ENCODE assay signal across 9 cellular contexts in genomic region chrX:13167444-13168207, GRCh38.
A peak's percentile ranks its signal among the peaks of the same experiment; 100 is the strongest.
DNase-seq lines count a peak whose midpoint lies in the region; ATAC-seq and TF ChIP-seq lines count a peak whose summit lies in the region.
"Had no signal": no experiment of that assay in that cellular context is flagged by ENCODE, and none has a peak within 500 bp of the region (broad histone marks: within the 10 kb centered on the region; RNA-seq: fewer than 3 reads in every experiment).

No MANE protein-coding gene starts in this region.

- no peaks in the 10 kb centered on the region for H3K27me3 Mint-ChIP-seq in activated naive CD8-positive, alpha-beta T cell treated with anti-CD3 and anti-CD28 coated beads for 36 hours

- H3K27me3 ChIP-seq in uterus: no peaks in the 10 kb centered on the region

- no peaks in the 10 kb centered on the region for H3K36me3 ChIP-seq in uterus

- peaks cover 7% of the 10 kb centered on the region for H3K9me3 Mint-ChIP-seq in activated naive CD8-positive, alpha-beta T cell treated with anti-CD3 and anti-CD28 coated beads for 36 hours

- H3K4me3 ChIP-seq in uterus: no peak overlapping the region
- H3K4me3 ChIP-seq: skin epidermis had no signal

- no peaks in the 10 kb centered on the region for H3K9me3 ChIP-seq in uterus

- peak; percentile 12 for DNase-seq in stimulated activated CD4-positive, alpha-beta T cell treated with anti-CD3 and anti-CD28 coated beads, Interleukin-1b, Interleukin-23, amount 100 ng/mL, for 48 hours
- DNase-seq in stimulated activated CD4-positive, alpha-beta T cell treated with anti-CD3 and anti-CD28 coated beads, Interleukin-4, amount 100 ng/mL, for 1 hour: no peak
- DNase-seq in activated naive CD8-positive, alpha-beta T cell treated with anti-CD3 and anti-CD28 coated beads for 36 hours: peak; percentile 10
- DNase-seq in lung microvascular endothelial cell (ENCODE audit: low read depth in 2 of 2) (peak; percentile 38 to 92), uterus (peak in 1 of 2 donors; percentile 61), NCI-H2171 treated with DMSO at 0.1 percent for 48 hours (lab: John Stamatoyannopoulos, UW) (no peak)

- no peak for ATAC-seq in GM19467 (IDR thresholded peaks at IDR 0.05; ENCODE audit: unreplicated experiment)
- no peak for ATAC-seq in GM18861 (IDR thresholded peaks at IDR 0.05; ENCODE audit: unreplicated experiment)

- peak overlapping the region; percentile 29 for H3K4me3 Mint-ChIP-seq in activated naive CD8-positive, alpha-beta T cell treated with anti-CD3 and anti-CD28 coated beads for 36 hours

- H3K4me1 ChIP-seq in uterus: no peaks in the 10 kb centered on the region

- H3K4me1 Mint-ChIP-seq in activated naive CD8-positive, alpha-beta T cell treated with anti-CD3 and anti-CD28 coated beads for 36 hours: peaks cover 14% of the 10 kb centered on the region

- peaks cover 7% of the 10 kb centered on the region for H3K36me3 Mint-ChIP-seq in activated naive CD8-positive, alpha-beta T cell treated with anti-CD3 and anti-CD28 coated beads for 36 hours

- intact Hi-C loops in uterus (cut with DNase I; ENCODE audit: low total_unique reads): no loop called here

- H3K27ac ChIP-seq in uterus: peak overlapping the region; percentile 70 to 75

- no peak for TF ChIP-seq POLR2A in uterus (IDR thresholded peaks at IDR 0.05)

- TF ChIP-seq CTCF in uterus (IDR thresholded peaks at IDR 0.05): no peak

- peak overlapping the region; percentile 88 for H3K27ac Mint-ChIP-seq in activated naive CD8-positive, alpha-beta T cell treated with anti-CD3 and anti-CD28 coated beads for 36 hours

Comparison
In these comparisons a context has a peak if more than half of its experiments do, and no peak if none do; other contexts are left out.
1. DNase-seq: peak in stimulated activated CD4-positive, alpha-beta T cell treated with anti-CD3 and anti-CD28 coated beads, Interleukin-1b, Interleukin-23, amount 100 ng/mL, for 48 hours (single experiment), activated naive CD8-positive, alpha-beta T cell treated with anti-CD3 and anti-CD28 coated beads for 36 hours (single experiment) and lung microvascular endothelial cell (2 of 2); none in stimulated activated CD4-positive, alpha-beta T cell treated with anti-CD3 and anti-CD28 coated beads, Interleukin-4, amount 100 ng/mL, for 1 hour (single experiment) and NCI-H2171 treated with DMSO at 0.1 percent for 48 hours (single experiment).